Comparison of ENCODE assay signal across 7 cellular contexts in the genomic region with DNA sequence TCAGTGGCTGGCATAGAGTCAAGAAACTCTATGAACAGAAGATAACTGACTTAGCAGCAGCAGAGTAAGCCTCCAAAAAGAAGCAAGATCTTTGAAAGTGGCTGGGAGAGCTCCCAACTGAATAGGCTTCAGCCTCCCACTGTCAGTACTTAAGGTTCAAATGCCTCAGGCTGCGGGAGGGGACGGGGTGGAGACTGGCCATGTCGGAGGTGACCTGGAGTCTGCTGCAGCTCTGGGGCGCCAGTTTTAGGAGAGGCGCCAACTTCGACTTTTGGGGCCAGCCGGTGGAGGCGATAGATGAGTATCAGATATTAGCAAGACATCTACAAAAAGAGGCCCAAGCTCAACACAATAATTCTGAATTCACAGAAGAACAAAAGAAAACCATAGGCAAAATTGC.
"Had no signal": no experiment of that assay in that cellular context is flagged by ENCODE, and none has a peak within 500 bp of the region (broad histone marks: within the 10 kb centered on the region; RNA-seq: fewer than 3 reads in every experiment).

No MANE protein-coding gene starts in this region.

- H3K4me3 ChIP-seq: GM23338 had no signal

- DNase-seq: H9, HCEC 1CT, KBM-7 had no signal

- H2AFZ ChIP-seq: GM23338 had no signal

- FAIRE-seq: H1, H54, HepG2 had no signal

- ATAC-seq: GM23338, HepG2 had no signal

- H3K4me2 ChIP-seq: GM23338 had no signal
